Comparison of ENCODE assay signal across 15 cellular contexts in genomic region chr1:160952129-160952510, GRCh38. TPM values are rescaled to one million over a fixed set of nuclear protein-coding genes. Genes with fewer than 3 reads are reported as not detected.
DNase-seq lines count a peak whose midpoint lies in the region; TF ChIP-seq lines count a peak whose summit lies in the region.
"Had no signal": no experiment of that assay in that cellular context is flagged by ENCODE, and none has a peak within 500 bp of the region (broad histone marks: within the 10 kb centered on the region; RNA-seq: fewer than 3 reads in every experiment).

No MANE protein-coding gene starts in this region.

- peak overlapping the region; percentile 67 for H2AFZ ChIP-seq in mammary epithelial cell (ENCODE audit: low read depth, low read length)
- H2AFZ ChIP-seq in trophoblast cell (ENCODE audit: insufficient read depth, low read length, poor library complexity): no peak overlapping the region

- no peak overlapping the region for H3K23ac ChIP-seq in trophoblast cell (ENCODE audit: low read length)

- H3K27me3 ChIP-seq in BLaER1: no peaks in the 10 kb centered on the region
- no peaks in the 10 kb centered on the region for H3K27me3 ChIP-seq in mammary epithelial cell (ENCODE audit: insufficient read depth, low read length)
- peaks cover 0 to 6% (median 0%) of the 10 kb centered on the region in 4 donors for H3K27me3 ChIP-seq in esophagus squamous epithelium
- H3K27me3 ChIP-seq in trophoblast cell (ENCODE audit: insufficient read depth, low read length): no peaks in the 10 kb centered on the region
- H3K27me3 ChIP-seq in colonic mucosa: no peaks in the 10 kb centered on the region
- H3K27me3 ChIP-seq: SJSA1 had no signal

- no peak overlapping the region for H3K14ac ChIP-seq in trophoblast cell (ENCODE audit: low read length)

- TSS peak; percentile 37 for BruUV-seq in mammary epithelial cell (replicated peaks; lab: Mats Ljungman, UMichigan)

- TF ChIP-seq CTCF in mammary epithelial cell (conservative IDR thresholded peaks at IDR 0.05 in 1 of 2, IDR thresholded peaks at IDR 0.05 in 1 of 2; ENCODE audit: extremely low read depth in 1 of 2, insufficient read depth in 1 of 2, low read depth in 1 of 2, low read length in 2 of 2) (no peak), esophagus squamous epithelium (IDR thresholded peaks at IDR 0.05) (no peak), colonic mucosa (IDR thresholded peaks at IDR 0.05) (no peak)

- in situ Hi-C loops in mammary epithelial cell (cut with MboI; ENCODE audit: low sequenced_read_pairs in 2 of 2): loop anchor here (10.0 to 25.0 kb wide), 2 partner anchors 117 to 215 kb away; partner anchors contain the start of gene SLAMF7 (in 1 of the 2)

- peak overlapping the region; percentile 13 for H4K91ac ChIP-seq in trophoblast cell (ENCODE audit: low read depth, low read length)

- H3K4me1 ChIP-seq in BLaER1 (peaks cover 38% of the 10 kb centered on the region), mammary epithelial cell (ENCODE audit: insufficient read depth, low read length) (peaks cover 38% of the 10 kb centered on the region), esophagus squamous epithelium (peaks cover 10 to 35% (median 14%) of the 10 kb centered on the region in 3 donors), trophoblast cell (ENCODE audit: control insufficient read depth in 1 of 2, insufficient read depth in 2 of 2, low read length in 2 of 2) (peaks cover 23% of the 10 kb centered on the region in 2 experiments), colonic mucosa (no peaks in the 10 kb centered on the region)
- H3K4me1 ChIP-seq: SJSA1 had no signal

- no peak for TF ChIP-seq POLR2A in esophagus squamous epithelium (IDR thresholded peaks at IDR 0.05)

- H3K9ac ChIP-seq in BLaER1: no peak overlapping the region
- H3K9ac ChIP-seq in mammary epithelial cell (ENCODE audit: insufficient read depth, low read length): peak overlapping the region; percentile 47
- no peak overlapping the region for H3K9ac ChIP-seq in trophoblast cell (ENCODE audit: low read length)
- no peak overlapping the region for H3K9ac ChIP-seq in colonic mucosa (ENCODE audit: low read depth in 2 of 2, low read length in 2 of 2)

- peak overlapping the region; percentile 50 for H2AK5ac ChIP-seq in trophoblast cell (ENCODE audit: low read length)

- dilution Hi-C loops in mammary epithelial cell (cut with HindIII; ENCODE audit: low sequenced_read_pairs): loop anchor here (5.0 kb wide), 1 partner anchor 85 kb away; no protein-coding TSS in a partner anchor

- peaks cover 25% of the 10 kb centered on the region for H3K79me1 ChIP-seq in trophoblast cell (ENCODE audit: low read length)

- H4K20me1 ChIP-seq in BLaER1 (no peaks in the 10 kb centered on the region), mammary epithelial cell (ENCODE audit: insufficient read depth, low read length) (no peaks in the 10 kb centered on the region)

- no peaks in the 10 kb centered on the region for H3K79me2 ChIP-seq in mammary epithelial cell (ENCODE audit: insufficient read depth, low read length)
- H3K79me2 ChIP-seq in trophoblast cell (ENCODE audit: control insufficient read depth, insufficient read depth, low read length, poor library complexity): peaks cover 4% of the 10 kb centered on the region

- no peak overlapping the region for H3K4ac ChIP-seq in trophoblast cell (ENCODE audit: low read depth, low read length)

- H4K12ac ChIP-seq in trophoblast cell (ENCODE audit: low read depth, low read length): no peak overlapping the region

- H3K9me3 ChIP-seq in BLaER1: peaks cover 5% of the 10 kb centered on the region
- no peaks in the 10 kb centered on the region for H3K9me3 ChIP-seq in mammary epithelial cell (replicated peaks; ENCODE audit: insufficient read depth, low read length)
- H3K9me3 ChIP-seq in esophagus squamous epithelium: no peaks in the 10 kb centered on the region
- peaks cover 5% of the 10 kb centered on the region for H3K9me3 ChIP-seq in trophoblast cell (ENCODE audit: insufficient read depth, low read depth, low read length)
- no peaks in the 10 kb centered on the region for H3K9me3 ChIP-seq in colonic mucosa
- H3K9me3 ChIP-seq: HAP-1, SJSA1 had no signal

- H2BK120ac ChIP-seq in trophoblast cell (ENCODE audit: insufficient read depth, low read length, poor library complexity): peak overlapping the region; percentile 5

- no peak overlapping the region for H4K8ac ChIP-seq in trophoblast cell (ENCODE audit: low read depth, low read length)

- no peak overlapping the region for H2BK5ac ChIP-seq in trophoblast cell (ENCODE audit: low read depth, low read length, poor library complexity)

- CTCF ChIA-PET in mammary epithelial cell (lab: Charles Lee; ENCODE audit: low non-redundant PET): interaction anchor here (0.6 to 0.9 kb wide), 4 partner anchors 38 to 352 kb away, joined by 3 to 5 read pairs (median 3); no protein-coding TSS in a partner anchor

- H3K18ac ChIP-seq in trophoblast cell (ENCODE audit: low read length): no peak overlapping the region

- peak overlapping the region; percentile 79 for H2BK12ac ChIP-seq in trophoblast cell (ENCODE audit: low read length)

- intact Hi-C loops in mammary epithelial cell (cut with micrococcal nuclease) (no loop called here), esophagus squamous epithelium (cut with DNase I) (loop anchor here (10.0 kb wide), 2 partner anchors 117 to 277 kb away; no protein-coding TSS in a partner anchor), colonic mucosa (cut with DNase I) (no loop called here)

- 0% methylated on average over 2 of the region's 2 CpGs for whole genome bisulfite sequencing in mammary epithelial cell (ENCODE audit: low coverage, missing lambda C conversion rate)
- WGBS in esophagus squamous epithelium, 2 donors: 36 to 44% methylated on average over 2 of the region's 2 CpGs
- WGBS in trophoblast cell (ENCODE audit: extremely low coverage, insufficient coverage, insufficient read length): no CpG with 5 or more reads among the region's 2 CpGs

- no peak overlapping the region for H3K4me3 ChIP-seq in BLaER1
- H3K4me3 ChIP-seq in mammary epithelial cell (replicated peaks in 1 of 3; ENCODE audit: insufficient read depth in 1 of 3, low read depth in 2 of 3, low read length in 3 of 3): no peak overlapping the region
- H3K4me3 ChIP-seq in esophagus squamous epithelium: no peak overlapping the region
- H3K4me3 ChIP-seq in trophoblast cell (ENCODE audit: low read depth, low read length): no peak overlapping the region
- H3K4me3 ChIP-seq in colonic mucosa: no peak overlapping the region
- H3K4me3 ChIP-seq: HAP-1, SJSA1 had no signal

- H3K4me2 ChIP-seq in BLaER1 (0 out of 2 replicates have a peak overlapping the region, but pooled peaks have one; percentile 9), mammary epithelial cell (ENCODE audit: insufficient read depth, low read depth, low read length) (peak overlapping the region; percentile 60), trophoblast cell (ENCODE audit: low read length) (no peak overlapping the region)

- H3K27ac ChIP-seq in BLaER1: peak overlapping the region; percentile 6; the same call in 1 of the 2 replicates
- H3K27ac ChIP-seq in mammary epithelial cell (ENCODE audit: insufficient read depth, low read depth, low read length): peak overlapping the region; percentile 70
- peak overlapping the region; percentile 73 to 86 (median 74) for H3K27ac ChIP-seq in esophagus squamous epithelium
- no peak overlapping the region for H3K27ac ChIP-seq in trophoblast cell (ENCODE audit: low read depth, low read length)
- no peak overlapping the region for H3K27ac ChIP-seq in colonic mucosa
- H3K27ac ChIP-seq: 22Rv1, SJSA1 had no signal

- H3K36me3 ChIP-seq in BLaER1 (no peaks in the 10 kb centered on the region), mammary epithelial cell (ENCODE audit: insufficient read depth, low read length) (no peaks in the 10 kb centered on the region), esophagus squamous epithelium (no peaks in the 10 kb centered on the region), trophoblast cell (ENCODE audit: control insufficient read depth in 1 of 2, insufficient read depth in 2 of 2, low read length in 2 of 2) (no peaks in the 10 kb centered on the region), colonic mucosa (no peaks in the 10 kb centered on the region)
- H3K36me3 ChIP-seq: HAP-1, SJSA1 had no signal

- DNase-seq in mammary epithelial cell (peak; percentile 94), esophagus squamous epithelium (lab: John Stamatoyannopoulos, UW) (no peak), trophoblast cell (no peak), NCI-H128 (lab: John Stamatoyannopoulos, UW; ENCODE audit: unreplicated experiment) (no peak), colonic mucosa (no peak), T1000 (lab: John Stamatoyannopoulos, UW) (no peak)
- no peak for DNase-seq in activated CD8-positive, alpha-beta memory T cell treated with anti-CD3 and anti-CD28 coated beads for 24 hours

RNA-seq across cellular contexts. Expression of gene ITLN2, which starts 2.5 kb away (rescaled TPM):
- under 1 TPM; 0.35 to 0.50 TPM for total RNA-seq in mammary epithelial cell
- 0.26 TPM for polyA plus RNA-seq in mammary epithelial cell
- not detected for polyA minus RNA-seq in mammary epithelial cell
- not detected for total RNA-seq in esophagus squamous epithelium
- 3.2 TPM in 2 replicates for polyA plus RNA-seq in trophoblast cell (2013)
- not detected for total RNA-seq in colonic mucosa
- total RNA-seq: G401, LHCN-M2, PC-3, SJSA1 had no signal
- polyA plus RNA-seq: CD14-positive monocyte had no signal

Comparison
In these comparisons a context has a peak if more than half of its experiments do, and no peak if none do; other contexts are left out.
1. H3K27ac ChIP-seq: peak in BLaER1 (single experiment), mammary epithelial cell (single experiment) and esophagus squamous epithelium (4 of 4); none in trophoblast cell (single experiment) and colonic mucosa (single experiment).